19 cellular contexts compared by ENCODE assay signal in genomic region chr1:152022521-152022920, GRCh38. TPM values are rescaled to one million over a fixed set of nuclear protein-coding genes. Genes with fewer than 3 reads are reported as not detected.
DNase-seq lines count a peak whose midpoint lies in the region; ATAC-seq lines count a peak whose summit lies in the region.
"Had no signal": no experiment of that assay in that cellular context is flagged by ENCODE, and none has a peak within 500 bp of the region (broad histone marks: within the 10 kb centered on the region; RNA-seq: fewer than 3 reads in every experiment).

No MANE protein-coding gene starts in this region.

- no peak for ATAC-seq in activated naive CD4-positive, alpha-beta T cell treated with anti-CD3 and anti-CD28 coated beads, Interleukin-2, amount 50 U/mL, for 72 hours
- ATAC-seq in HG02678 (IDR thresholded peaks at IDR 0.05; ENCODE audit: unreplicated experiment) = no peak

- peak overlapping the region; percentile 98 for H3K27ac ChIP-seq in epithelial cell of prostate
- H3K27ac ChIP-seq: BLaER1 had no signal

- no peak overlapping the region for H3K27ac Mint-ChIP-seq in activated naive CD4-positive, alpha-beta T cell treated with anti-CD3 and anti-CD28 coated beads, Interleukin-2, amount 50 U/mL, for 72 hours
- H3K27ac Mint-ChIP-seq: CD4-positive, CD25-positive, alpha-beta regulatory T cell had no signal

- H3K36me3 Mint-ChIP-seq in activated naive CD4-positive, alpha-beta T cell treated with anti-CD3 and anti-CD28 coated beads, Interleukin-2, amount 50 U/mL, for 72 hours = no peaks in the 10 kb centered on the region
- H3K36me3 Mint-ChIP-seq: CD4-positive, CD25-positive, alpha-beta regulatory T cell had no signal

- no peaks in the 10 kb centered on the region for H3K9me3 Mint-ChIP-seq in activated naive CD4-positive, alpha-beta T cell treated with anti-CD3 and anti-CD28 coated beads, Interleukin-2, amount 50 U/mL, for 72 hours

- DNase-seq in activated CD8-positive, alpha-beta memory T cell treated with anti-CD3 and anti-CD28 coated beads, Interleukin-2, amount 50 U/mL, for 48 hours = peak; percentile 26
- no peak for DNase-seq in activated CD8-positive, alpha-beta memory T cell treated with anti-CD3 and anti-CD28 coated beads for 24 hours
- no peak for DNase-seq in epithelial cell of prostate (ENCODE audit: low read depth, low spot score)
- peak; percentile 11 for DNase-seq in left kidney (ENCODE audit: low read depth, low spot score)
- DNase-seq in NCI-H2081 treated with DMSO at 0.1 percent for 48 hours (lab: John Stamatoyannopoulos, UW) = no peak
- no peak for DNase-seq in activated naive CD4-positive, alpha-beta T cell treated with anti-CD3 and anti-CD28 coated beads, Interleukin-2, amount 50 U/mL, for 72 hours (ENCODE audit: low spot score in 2 of 2)
- DNase-seq: CD4-positive, CD25-positive, alpha-beta regulatory T cell; MV-4-11; NCI-H1105; NCI-H1436 treated with DMSO at 0.1 percent for 48 hours; NCI-H1930; NCI-H446; NCI-H524 treated with DMSO at 0.1 percent for 48 hours; NCI-H82; NK-92 treated with Interleukin-12 subunit alpha and Interleukin-12 subunit beta, amount 100 ng/mL, for 24 hours; RPMI8226; SHP77 had no signal

RNA-seq across cellular contexts. Expression of gene S100A11, which starts 14.3 kb away (rescaled TPM):
- total RNA-seq in activated naive CD4-positive, alpha-beta T cell treated with anti-CD3 and anti-CD28 coated beads, Interleukin-2, amount 50 U/mL, for 72 hours = 100 to 1,000 TPM; 197 to 272 TPM

RNA-seq across cellular contexts. Expression of gene S100A10, which starts 28.9 kb away (rescaled TPM):
- total RNA-seq in activated naive CD4-positive, alpha-beta T cell treated with anti-CD3 and anti-CD28 coated beads, Interleukin-2, amount 50 U/mL, for 72 hours = 100 to 1,000 TPM in 1 of 2 donors, 10 to 100 TPM in 1; 49.2 to 290 TPM

Comparison
In these comparisons a context has a peak if more than half of its experiments do, and no peak if none do; other contexts are left out.
1. DNase-seq: peak in activated CD8-positive, alpha-beta memory T cell treated with anti-CD3 and anti-CD28 coated beads, Interleukin-2, amount 50 U/mL, for 48 hours (single experiment) and left kidney (single experiment); none in activated CD8-positive, alpha-beta memory T cell treated with anti-CD3 and anti-CD28 coated beads for 24 hours (single experiment), epithelial cell of prostate (single experiment), NCI-H2081 treated with DMSO at 0.1 percent for 48 hours (single experiment) and activated naive CD4-positive, alpha-beta T cell treated with anti-CD3 and anti-CD28 coated beads, Interleukin-2, amount 50 U/mL, for 72 hours (0 of 2).